9 cellular contexts compared by ENCODE assay signal in genomic region chr3:32414527-32415202, GRCh38. TPM values are rescaled to one million over a fixed set of nuclear protein-coding genes. Genes with fewer than 3 reads are reported as not detected.
A peak's percentile ranks its signal among the peaks of the same experiment; 100 is the strongest.
DNase-seq lines count a peak whose midpoint lies in the region; ATAC-seq and TF ChIP-seq lines count a peak whose summit lies in the region.
"Had no signal": no experiment of that assay in that cellular context is flagged by ENCODE, and none has a peak within 500 bp of the region (broad histone marks: within the 10 kb centered on the region; RNA-seq: fewer than 3 reads in every experiment).

No MANE protein-coding gene starts in this region.

- H2BK120ac ChIP-seq in mesenchymal stem cell (ENCODE audit: low read depth, low read length) = no peak overlapping the region

- DNase-seq in mammary epithelial cell (peak; percentile 70), omental fat pad (ENCODE audit: low spot score) (no peak), NCI-H510A (lab: John Stamatoyannopoulos, UW) (no peak), NCI-H1048 (lab: John Stamatoyannopoulos, UW) (no peak), mesenchymal stem cell (no peak)

- H3K14ac ChIP-seq in mesenchymal stem cell (ENCODE audit: low read length in 2 of 2) = no peak overlapping the region

- no peak overlapping the region for H4K91ac ChIP-seq in mesenchymal stem cell (ENCODE audit: low read length)

- H3K23ac ChIP-seq in mesenchymal stem cell (ENCODE audit: low read length in 2 of 2) = no peak overlapping the region

- H3K36me3 ChIP-seq in mammary epithelial cell (ENCODE audit: insufficient read depth, low read length) (no peaks in the 10 kb centered on the region), mesenchymal stem cell (ENCODE audit: control insufficient read depth in 1 of 2, insufficient read depth in 2 of 2, low read depth in 1 of 2, low read length in 2 of 2) (no peaks in the 10 kb centered on the region)
- H3K36me3 ChIP-seq: cardiac muscle cell had no signal

- 52% methylated on average over 6 of the region's 6 CpGs for WGBS in mammary epithelial cell (ENCODE audit: low coverage, missing lambda C conversion rate)
- 82% methylated on average over 4 of the region's 6 CpGs for WGBS in mesenchymal stem cell

- peak; percentile 60 for ATAC-seq in GM19025 (IDR thresholded peaks at IDR 0.05; ENCODE audit: low read depth, unreplicated experiment)
- ATAC-seq in HG03432 (IDR thresholded peaks at IDR 0.05; ENCODE audit: unreplicated experiment) = peak; percentile 75
- ATAC-seq in omental fat pad (ENCODE audit: low FRiP score) = peak; percentile 51
- ATAC-seq in HG02759 (IDR thresholded peaks at IDR 0.05; ENCODE audit: unreplicated experiment) = no peak

- no peak overlapping the region for H4K8ac ChIP-seq in mesenchymal stem cell (ENCODE audit: low read length)

- no peak overlapping the region for H3K18ac ChIP-seq in mesenchymal stem cell (ENCODE audit: low read depth in 1 of 2, low read length in 2 of 2)

- H3K4me1 ChIP-seq in mammary epithelial cell (ENCODE audit: insufficient read depth, low read length) = peaks cover 59% of the 10 kb centered on the region
- peaks cover 2% of the 10 kb centered on the region for H3K4me1 ChIP-seq in mesenchymal stem cell (ENCODE audit: control insufficient read depth, insufficient read depth, low read depth, low read length)

- TF ChIP-seq CTCF in mammary epithelial cell (conservative IDR thresholded peaks at IDR 0.05 in 1 of 2, IDR thresholded peaks at IDR 0.05 in 1 of 2; ENCODE audit: extremely low read depth in 1 of 2, insufficient read depth in 1 of 2, low read depth in 1 of 2, low read length in 2 of 2) (no peak), omental fat pad (IDR thresholded peaks at IDR 0.05) (no peak)

- no peaks in the 10 kb centered on the region for H3K9me3 ChIP-seq in mammary epithelial cell (replicated peaks; ENCODE audit: insufficient read depth, low read length)
- no peaks in the 10 kb centered on the region for H3K9me3 ChIP-seq in mesenchymal stem cell (ENCODE audit: control insufficient read depth, low read length)

- H3K4me3 ChIP-seq in mammary epithelial cell (replicated peaks in 1 of 3; ENCODE audit: insufficient read depth in 1 of 3, low read depth in 2 of 3, low read length in 3 of 3) = no peak overlapping the region
- no peak overlapping the region for H3K4me3 ChIP-seq in mesenchymal stem cell (ENCODE audit: insufficient read depth in 1 of 2, low read depth in 1 of 2, low read length in 2 of 2)
- H3K4me3 ChIP-seq: cardiac muscle cell had no signal

- peak overlapping the region; percentile 59 for H3K27ac ChIP-seq in mammary epithelial cell (ENCODE audit: insufficient read depth, low read depth, low read length)
- H3K27ac ChIP-seq in mesenchymal stem cell (ENCODE audit: low read length, poor library complexity, severe bottlenecking) = no peak overlapping the region
- H3K27ac ChIP-seq: cardiac muscle cell had no signal

- H2BK5ac ChIP-seq in mesenchymal stem cell (ENCODE audit: low read depth, low read length, poor library complexity, severe bottlenecking) = no peak overlapping the region

- intact Hi-C loops in mammary epithelial cell (cut with micrococcal nuclease) = no loop called here

- peaks cover 93% of the 10 kb centered on the region for H3K79me2 ChIP-seq in mammary epithelial cell (ENCODE audit: insufficient read depth, low read length)

- H3K9ac ChIP-seq in mammary epithelial cell (ENCODE audit: insufficient read depth, low read length) = peak overlapping the region; percentile 6
- no peak overlapping the region for H3K9ac ChIP-seq in mesenchymal stem cell (ENCODE audit: low read length)

- H2AK5ac ChIP-seq in mesenchymal stem cell (ENCODE audit: low read length, severe bottlenecking) = no peak overlapping the region

- no peak overlapping the region for H2AFZ ChIP-seq in mammary epithelial cell (ENCODE audit: low read depth, low read length)
- H2AFZ ChIP-seq in mesenchymal stem cell (ENCODE audit: low read depth, low read length) = no peak overlapping the region

- H3K79me1 ChIP-seq in mesenchymal stem cell (replicated peaks; ENCODE audit: low read length, poor library complexity, severe bottlenecking) = peaks cover 36% of the 10 kb centered on the region

- H3K4me2 ChIP-seq in mammary epithelial cell (ENCODE audit: insufficient read depth, low read depth, low read length) (peak overlapping the region; percentile 52), mesenchymal stem cell (ENCODE audit: low read length, poor library complexity, severe bottlenecking) (no peak overlapping the region)

- in situ Hi-C loops in mammary epithelial cell (cut with MboI; ENCODE audit: low sequenced_read_pairs in 2 of 2) = no loop called here

- no peaks in the 10 kb centered on the region for H4K20me1 ChIP-seq in mammary epithelial cell (ENCODE audit: insufficient read depth, low read length)

- H3K27me3 ChIP-seq in mammary epithelial cell (ENCODE audit: insufficient read depth, low read length) = no peaks in the 10 kb centered on the region
- H3K27me3 ChIP-seq in mesenchymal stem cell (ENCODE audit: control insufficient read depth in 1 of 2, insufficient read depth in 1 of 2, low read length in 2 of 2) = no peaks in the 10 kb centered on the region
- H3K27me3 ChIP-seq: cardiac muscle cell had no signal

- H2BK15ac ChIP-seq in mesenchymal stem cell (ENCODE audit: low read depth, poor library complexity, severe bottlenecking) = no peak overlapping the region

- dilution Hi-C loops in mammary epithelial cell (cut with HindIII; ENCODE audit: low sequenced_read_pairs) = loop anchor here (5.0 kb wide), 1 partner anchor 58 kb away; no protein-coding TSS in a partner anchor

- H2BK12ac ChIP-seq in mesenchymal stem cell (ENCODE audit: low read length in 2 of 2) = no peak overlapping the region

- H3K4ac ChIP-seq in mesenchymal stem cell (ENCODE audit: low read depth in 1 of 2, low read length in 2 of 2) = no peak overlapping the region

- no TSS peak for BruUV-seq in mammary epithelial cell (replicated peaks; lab: Mats Ljungman, UMichigan)

- CTCF ChIA-PET in mammary epithelial cell (lab: Charles Lee; ENCODE audit: low non-redundant PET) = interaction anchor here (1.2 kb wide), 1 partner anchor 26 kb away, joined by 3 read pairs; no protein-coding TSS in a partner anchor

RNA-seq across cellular contexts. Expression of gene CMTM7, which starts 23.0 kb away (rescaled TPM):
- total RNA-seq in mammary epithelial cell (10 to 100 TPM; 35.8 to 62.1 TPM), omental fat pad (10 to 100 TPM; 18.0 to 34.7 (median 31.3) TPM)
- 78.0 TPM for polyA plus RNA-seq in mammary epithelial cell
- 105 TPM for polyA minus RNA-seq in mammary epithelial cell
- 15.4 TPM for polyA plus RNA-seq in mesenchymal stem cell (2013, experiment 1 of 2)
- polyA plus RNA-seq in mesenchymal stem cell (2013, experiment 2 of 2) = 14.4 TPM
